1 cellular context compared by ENCODE assay signal in genomic region chr5:181184845-181185216, GRCh38.
TF ChIP-seq lines count a peak whose summit lies in the region.

No MANE protein-coding gene starts in this region.

TF ChIP-seq in GM12878, 131 proteins besides CTCF, POLR2A, EP300 and RAD21:
- no peak for TF ChIP-seq CEBPB (IDR thresholded peaks at IDR 0.05; ENCODE audit: borderline replicate concordance in 1 of 2, low read depth in 2 of 2, low read length in 2 of 2)
- TF ChIP-seq MLLT1 (IDR thresholded peaks at IDR 0.05) = peak; percentile 89
- 0 out of 2 replicates have a peak, but pooled peaks have one; percentile 16 for TF ChIP-seq SMARCA5 (IDR thresholded peaks at IDR 0.05)
- no peak for TF ChIP-seq FOXM1 (IDR thresholded peaks at IDR 0.05; ENCODE audit: low read depth, low read length)
